In genomic region chr11:64549969-64550368, GRCh38 we compare ENCODE assay signal across 13 cellular contexts. TPM values are rescaled to one million over a fixed set of nuclear protein-coding genes. Genes with fewer than 3 reads are reported as not detected.
"Had no signal": no experiment of that assay in that cellular context is flagged by ENCODE, and none has a peak within 500 bp of the region (broad histone marks: within the 10 kb centered on the region; RNA-seq: fewer than 3 reads in every experiment).

No MANE protein-coding gene starts in this region.

- ATAC-seq: HCT116, HepG2, K562 had no signal

- H2AFZ ChIP-seq: GM23248 had no signal

- H3K4me3 ChIP-seq: GM23248, HAP-1, K562 had no signal

- H3K27ac ChIP-seq: GM23248, HL-60 had no signal

- H3K4me3 Mint-ChIP-seq: HFFc6 had no signal

- H3K4me1 ChIP-seq: HAP-1 had no signal

- H3K36me3 ChIP-seq: HAP-1 had no signal

- H3K9me3 ChIP-seq: HAP-1 had no signal

- H3K9ac ChIP-seq: GM23248 had no signal

- DNase-seq: GM23248, GOT3, H7, HFFc6, IMR-90, KG1 had no signal

- H3K27ac Mint-ChIP-seq: HFFc6 had no signal

- H3K9me3 Mint-ChIP-seq: HFFc6 had no signal

RNA-seq across cellular contexts. Expression of gene SLC22A11, which starts 5.8 kb away (rescaled TPM):
- total RNA-seq: GM23248, H4, H7, HFFc6, HT1080, IMR-90, K562 had no signal

RNA-seq across cellular contexts. Expression of gene SLC22A12, which starts 41.1 kb away (rescaled TPM):
- total RNA-seq: GM23248, H4, H7, HepG2, HFFc6, HT1080, IMR-90, K562 had no signal
